1 cellular context compared by ENCODE assay signal in genomic region chr1:207963429-207964194, GRCh38.
TF ChIP-seq lines count a peak whose summit lies in the region.

No MANE protein-coding gene starts in this region.

TF ChIP-seq in HepG2, 621 proteins besides CTCF, POLR2A, EP300 and RAD21 (continued from another document and continues in another):
- TF ChIP-seq PAXIP1 (CRISPR knock-in tag; conservative IDR thresholded peaks at IDR 0.05) (peak; percentile 60), MZF1 (CRISPR knock-in tag; IDR thresholded peaks at IDR 0.05; ENCODE audit: borderline replicate concordance) (no peak), ZNF337 (CRISPR knock-in tag; IDR thresholded peaks at IDR 0.05; ENCODE audit: borderline replicate concordance, low read depth) (no peak), CSRNP1 (CRISPR knock-in tag; IDR thresholded peaks at IDR 0.05) (no peak), E2F1 (CRISPR knock-in tag; IDR thresholded peaks at IDR 0.05) (peak; percentile 42; the same call in 1 of the 2 replicates), ZNF850 (CRISPR knock-in tag; conservative IDR thresholded peaks at IDR 0.05) (0 out of 2 replicates have a peak, but pooled peaks have one; percentile 40), HMGA1 (CRISPR knock-in tag; conservative IDR thresholded peaks at IDR 0.05) (no peak), TFAP4 (IDR thresholded peaks at IDR 0.05; ENCODE audit: borderline replicate concordance, low read depth) (no peak), ZNF644 (CRISPR knock-in tag; IDR thresholded peaks at IDR 0.05; ENCODE audit: low read depth) (no peak), MIER3 (CRISPR knock-in tag; IDR thresholded peaks at IDR 0.05; ENCODE audit: borderline replicate concordance) (peak; percentile 36; the same call in 1 of the 2 replicates), TBX2 (CRISPR knock-in tag; IDR thresholded peaks at IDR 0.05; ENCODE audit: borderline replicate concordance) (peak; percentile 52; the same call in 1 of the 2 replicates), ZNF343 (CRISPR knock-in tag; IDR thresholded peaks at IDR 0.05) (no peak), NR1H2 (CRISPR knock-in tag; IDR thresholded peaks at IDR 0.05; ENCODE audit: borderline replicate concordance, low read depth) (no peak), ZNF580 (CRISPR knock-in tag; IDR thresholded peaks at IDR 0.05; ENCODE audit: borderline replicate concordance, low read depth) (0 out of 2 replicates have a peak, but pooled peaks have one; percentile 48), CENPX (CRISPR knock-in tag; IDR thresholded peaks at IDR 0.05) (no peak), ZBTB33 (CRISPR knock-in tag; IDR thresholded peaks at IDR 0.05) (no peak), FOXO4 (CRISPR knock-in tag; conservative IDR thresholded peaks at IDR 0.05) (no peak), BORCS8-MEF2B (CRISPR knock-in tag; IDR thresholded peaks at IDR 0.05) (no peak; the same call in 1 of the 2 replicates), ZNF3 (CRISPR knock-in tag; IDR thresholded peaks at IDR 0.05) (no peak), NR2F1 (CRISPR knock-in tag; IDR thresholded peaks at IDR 0.05) (no peak), RBM39 (IDR thresholded peaks at IDR 0.05; ENCODE audit: low read depth, low read length, poor library complexity, severe bottlenecking) (no peak), FOXC1 (CRISPR knock-in tag; IDR thresholded peaks at IDR 0.05; ENCODE audit: borderline replicate concordance) (no peak), ZFYVE20 (CRISPR knock-in tag; IDR thresholded peaks at IDR 0.05; ENCODE audit: borderline replicate concordance, low read depth) (no peak), ATF3 (CRISPR knock-in tag; IDR thresholded peaks at IDR 0.05) (no peak; the same call in 1 of the 2 replicates), TCF7L2 (IDR thresholded peaks at IDR 0.05; ENCODE audit: low read depth, low read length) (no peak), ZNF790 (CRISPR knock-in tag; IDR thresholded peaks at IDR 0.05; ENCODE audit: borderline replicate concordance) (no peak), ZNF225 (CRISPR knock-in tag; IDR thresholded peaks at IDR 0.05) (0 out of 2 replicates have a peak, but pooled peaks have one; percentile 22), ZNF557 (CRISPR knock-in tag; IDR thresholded peaks at IDR 0.05) (no peak), KLF12 (CRISPR knock-in tag; IDR thresholded peaks at IDR 0.05; ENCODE audit: borderline replicate concordance) (no peak), ZNF782 (CRISPR knock-in tag; IDR thresholded peaks at IDR 0.05; ENCODE audit: borderline replicate concordance) (peak; percentile 28; the same call in 1 of the 2 replicates), ZSCAN20 (CRISPR knock-in tag; IDR thresholded peaks at IDR 0.05; ENCODE audit: borderline replicate concordance) (no peak), U2AF1 (optimal IDR thresholded peaks at IDR 0.05; ENCODE audit: low read depth, low read length) (no peak), ZNF260 (CRISPR knock-in tag; IDR thresholded peaks at IDR 0.05; ENCODE audit: borderline replicate concordance, low read depth) (no peak), RFX1 (IDR thresholded peaks at IDR 0.05) (no peak), NCOR1 (IDR thresholded peaks at IDR 0.05; ENCODE audit: borderline replicate concordance, low read length) (no peak), HNF4A (CRISPR knock-in tag; IDR thresholded peaks at IDR 0.05) (peak; percentile 29; the same call in 1 of the 2 replicates), ZNF513 (CRISPR knock-in tag; conservative IDR thresholded peaks at IDR 0.05) (no peak), BCL3 (CRISPR knock-in tag; IDR thresholded peaks at IDR 0.05) (peak; percentile 81; the same call in 1 of the 2 replicates), RAD51 (IDR thresholded peaks at IDR 0.05; ENCODE audit: borderline replicate concordance) (no peak), MAX (IDR thresholded peaks at IDR 0.05) (peak; percentile 87), PHB2 (IDR thresholded peaks at IDR 0.05; ENCODE audit: partially characterized antibody) (no peak), SKI (IDR thresholded peaks at IDR 0.05; ENCODE audit: partially characterized antibody) (peak; percentile 92), ISX (CRISPR knock-in tag; conservative IDR thresholded peaks at IDR 0.05) (no peak), CC2D1A (CRISPR knock-in tag; IDR thresholded peaks at IDR 0.05) (no peak), SOX13 (IDR thresholded peaks at IDR 0.05) (no peak; the same call in 1 of the 2 replicates), SOX13 (CRISPR knock-in tag; conservative IDR thresholded peaks at IDR 0.05 in 1 of 2, IDR thresholded peaks at IDR 0.05 in 1 of 2) (peak in 1 of 2 experiments; percentile 94; a peak in 2 of 4 replicates)
